1 cellular context compared by ENCODE assay signal in the genomic region with DNA sequence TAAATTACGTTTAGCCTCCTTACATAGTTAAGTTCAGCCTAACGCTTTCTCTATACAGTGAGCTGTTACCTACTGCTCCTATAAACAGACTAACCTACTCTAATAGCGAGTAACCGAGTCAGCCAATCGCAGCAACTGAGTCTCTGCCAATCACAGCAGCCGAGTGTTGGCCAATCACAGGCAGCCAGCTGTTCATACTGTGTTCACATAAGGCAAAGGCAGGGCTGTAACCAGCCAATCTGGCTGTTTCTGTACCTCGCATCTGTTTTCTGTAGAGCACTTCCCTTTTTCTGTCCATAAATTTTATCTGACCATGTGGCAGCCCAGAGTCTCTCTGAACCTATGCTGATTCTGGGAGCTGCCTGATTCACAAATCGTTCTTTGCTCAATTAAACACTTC.
TF ChIP-seq lines count a peak whose summit lies in the region.

No MANE protein-coding gene starts in this region.

TF ChIP-seq in K562, 482 proteins besides CTCF, POLR2A, EP300 and RAD21 (continued from another document and continues in another):
- TF ChIP-seq, protein P1, sequence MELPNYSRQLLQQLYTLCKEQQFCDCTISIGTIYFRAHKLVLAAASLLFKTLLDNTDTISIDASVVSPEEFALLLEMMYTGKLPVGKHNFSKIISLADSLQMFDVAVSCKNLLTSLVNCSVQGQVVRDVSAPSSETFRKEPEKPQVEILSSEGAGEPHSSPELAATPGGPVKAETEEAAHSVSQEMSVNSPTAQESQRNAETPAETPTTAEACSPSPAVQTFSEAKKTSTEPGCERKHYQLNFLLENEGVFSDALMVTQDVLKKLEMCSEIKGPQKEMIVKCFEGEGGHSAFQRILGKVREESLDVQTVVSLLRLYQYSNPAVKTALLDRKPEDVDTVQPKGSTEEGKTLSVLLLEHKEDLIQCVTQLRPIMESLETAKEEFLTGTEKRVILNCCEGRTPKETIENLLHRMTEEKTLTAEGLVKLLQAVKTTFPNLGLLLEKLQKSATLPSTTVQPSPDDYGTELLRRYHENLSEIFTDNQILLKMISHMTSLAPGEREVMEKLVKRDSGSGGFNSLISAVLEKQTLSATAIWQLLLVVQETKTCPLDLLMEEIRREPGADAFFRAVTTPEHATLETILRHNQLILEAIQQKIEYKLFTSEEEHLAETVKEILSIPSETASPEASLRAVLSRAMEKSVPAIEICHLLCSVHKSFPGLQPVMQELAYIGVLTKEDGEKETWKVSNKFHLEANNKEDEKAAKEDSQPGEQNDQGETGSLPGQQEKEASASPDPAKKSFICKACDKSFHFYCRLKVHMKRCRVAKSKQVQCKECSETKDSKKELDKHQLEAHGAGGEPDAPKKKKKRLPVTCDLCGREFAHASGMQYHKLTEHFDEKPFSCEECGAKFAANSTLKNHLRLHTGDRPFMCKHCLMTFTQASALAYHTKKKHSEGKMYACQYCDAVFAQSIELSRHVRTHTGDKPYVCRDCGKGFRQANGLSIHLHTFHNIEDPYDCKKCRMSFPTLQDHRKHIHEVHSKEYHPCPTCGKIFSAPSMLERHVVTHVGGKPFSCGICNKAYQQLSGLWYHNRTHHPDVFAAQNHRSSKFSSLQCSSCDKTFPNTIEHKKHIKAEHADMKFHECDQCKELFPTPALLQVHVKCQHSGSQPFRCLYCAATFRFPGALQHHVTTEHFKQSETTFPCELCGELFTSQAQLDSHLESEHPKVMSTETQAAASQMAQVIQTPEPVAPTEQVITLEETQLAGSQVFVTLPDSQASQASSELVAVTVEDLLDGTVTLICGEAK (IDR thresholded peaks at IDR 0.05): no peak
- TF ChIP-seq, protein P1 (CRISPR knock-in tag; IDR thresholded peaks at IDR 0.05): no peak
- no peak for TF ChIP-seq RBM39 (optimal IDR thresholded peaks at IDR 0.05; ENCODE audit: low read depth, low read length)
- TF ChIP-seq GTF2A2 (tag; IDR thresholded peaks at IDR 0.05): no peak
- TF ChIP-seq, protein P2, sequence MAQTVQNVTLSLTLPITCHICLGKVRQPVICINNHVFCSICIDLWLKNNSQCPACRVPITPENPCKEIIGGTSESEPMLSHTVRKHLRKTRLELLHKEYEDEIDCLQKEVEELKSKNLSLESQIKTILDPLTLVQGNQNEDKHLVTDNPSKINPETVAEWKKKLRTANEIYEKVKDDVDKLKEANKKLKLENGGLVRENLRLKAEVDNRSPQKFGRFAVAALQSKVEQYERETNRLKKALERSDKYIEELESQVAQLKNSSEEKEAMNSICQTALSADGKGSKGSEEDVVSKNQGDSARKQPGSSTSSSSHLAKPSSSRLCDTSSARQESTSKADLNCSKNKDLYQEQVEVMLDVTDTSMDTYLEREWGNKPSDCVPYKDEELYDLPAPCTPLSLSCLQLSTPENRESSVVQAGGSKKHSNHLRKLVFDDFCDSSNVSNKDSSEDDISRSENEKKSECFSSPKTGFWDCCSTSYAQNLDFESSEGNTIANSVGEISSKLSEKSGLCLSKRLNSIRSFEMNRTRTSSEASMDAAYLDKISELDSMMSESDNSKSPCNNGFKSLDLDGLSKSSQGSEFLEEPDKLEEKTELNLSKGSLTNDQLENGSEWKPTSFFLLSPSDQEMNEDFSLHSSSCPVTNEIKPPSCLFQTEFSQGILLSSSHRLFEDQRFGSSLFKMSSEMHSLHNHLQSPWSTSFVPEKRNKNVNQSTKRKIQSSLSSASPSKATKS (CRISPR knock-in tag; IDR thresholded peaks at IDR 0.05): no peak
- TF ChIP-seq, protein P3, sequence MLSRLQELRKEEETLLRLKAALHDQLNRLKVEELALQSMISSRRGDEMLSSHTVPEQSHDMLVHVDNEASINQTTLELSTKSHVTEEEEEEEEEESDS (CRISPR knock-in tag; IDR thresholded peaks at IDR 0.05): no peak
- TF ChIP-seq, protein P4, sequence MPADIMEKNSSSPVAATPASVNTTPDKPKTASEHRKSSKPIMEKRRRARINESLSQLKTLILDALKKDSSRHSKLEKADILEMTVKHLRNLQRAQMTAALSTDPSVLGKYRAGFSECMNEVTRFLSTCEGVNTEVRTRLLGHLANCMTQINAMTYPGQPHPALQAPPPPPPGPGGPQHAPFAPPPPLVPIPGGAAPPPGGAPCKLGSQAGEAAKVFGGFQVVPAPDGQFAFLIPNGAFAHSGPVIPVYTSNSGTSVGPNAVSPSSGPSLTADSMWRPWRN (IDR thresholded peaks at IDR 0.05; ENCODE audit: low read depth): no peak
- TF ChIP-seq, protein P5, sequence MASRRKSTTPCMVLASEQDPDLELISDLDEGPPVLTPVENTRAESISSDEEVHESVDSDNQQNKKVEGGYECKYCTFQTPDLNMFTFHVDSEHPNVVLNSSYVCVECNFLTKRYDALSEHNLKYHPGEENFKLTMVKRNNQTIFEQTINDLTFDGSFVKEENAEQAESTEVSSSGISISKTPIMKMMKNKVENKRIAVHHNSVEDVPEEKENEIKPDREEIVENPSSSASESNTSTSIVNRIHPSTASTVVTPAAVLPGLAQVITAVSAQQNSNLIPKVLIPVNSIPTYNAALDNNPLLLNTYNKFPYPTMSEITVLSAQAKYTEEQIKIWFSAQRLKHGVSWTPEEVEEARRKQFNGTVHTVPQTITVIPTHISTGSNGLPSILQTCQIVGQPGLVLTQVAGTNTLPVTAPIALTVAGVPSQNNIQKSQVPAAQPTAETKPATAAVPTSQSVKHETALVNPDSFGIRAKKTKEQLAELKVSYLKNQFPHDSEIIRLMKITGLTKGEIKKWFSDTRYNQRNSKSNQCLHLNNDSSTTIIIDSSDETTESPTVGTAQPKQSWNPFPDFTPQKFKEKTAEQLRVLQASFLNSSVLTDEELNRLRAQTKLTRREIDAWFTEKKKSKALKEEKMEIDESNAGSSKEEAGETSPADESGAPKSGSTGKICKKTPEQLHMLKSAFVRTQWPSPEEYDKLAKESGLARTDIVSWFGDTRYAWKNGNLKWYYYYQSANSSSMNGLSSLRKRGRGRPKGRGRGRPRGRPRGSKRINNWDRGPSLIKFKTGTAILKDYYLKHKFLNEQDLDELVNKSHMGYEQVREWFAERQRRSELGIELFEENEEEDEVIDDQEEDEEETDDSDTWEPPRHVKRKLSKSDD (conservative IDR thresholded peaks at IDR 0.05; ENCODE audit: low read length): no peak
- TF ChIP-seq, protein P6, sequence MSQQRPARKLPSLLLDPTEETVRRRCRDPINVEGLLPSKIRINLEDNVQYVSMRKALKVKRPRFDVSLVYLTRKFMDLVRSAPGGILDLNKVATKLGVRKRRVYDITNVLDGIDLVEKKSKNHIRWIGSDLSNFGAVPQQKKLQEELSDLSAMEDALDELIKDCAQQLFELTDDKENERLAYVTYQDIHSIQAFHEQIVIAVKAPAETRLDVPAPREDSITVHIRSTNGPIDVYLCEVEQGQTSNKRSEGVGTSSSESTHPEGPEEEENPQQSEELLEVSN (IDR thresholded peaks at IDR 0.05; ENCODE audit: borderline replicate concordance in 1 of 2, extremely low read depth in 1 of 2, insufficient read depth in 1 of 2, insufficient read length in 1 of 2, low read depth in 1 of 2, low read length in 1 of 2, poor library complexity in 1 of 2, severe bottlenecking in 1 of 2): no peak
- TF ChIP-seq CHCHD3 (CRISPR knock-in tag; IDR thresholded peaks at IDR 0.05): no peak
- TF ChIP-seq, protein P7, sequence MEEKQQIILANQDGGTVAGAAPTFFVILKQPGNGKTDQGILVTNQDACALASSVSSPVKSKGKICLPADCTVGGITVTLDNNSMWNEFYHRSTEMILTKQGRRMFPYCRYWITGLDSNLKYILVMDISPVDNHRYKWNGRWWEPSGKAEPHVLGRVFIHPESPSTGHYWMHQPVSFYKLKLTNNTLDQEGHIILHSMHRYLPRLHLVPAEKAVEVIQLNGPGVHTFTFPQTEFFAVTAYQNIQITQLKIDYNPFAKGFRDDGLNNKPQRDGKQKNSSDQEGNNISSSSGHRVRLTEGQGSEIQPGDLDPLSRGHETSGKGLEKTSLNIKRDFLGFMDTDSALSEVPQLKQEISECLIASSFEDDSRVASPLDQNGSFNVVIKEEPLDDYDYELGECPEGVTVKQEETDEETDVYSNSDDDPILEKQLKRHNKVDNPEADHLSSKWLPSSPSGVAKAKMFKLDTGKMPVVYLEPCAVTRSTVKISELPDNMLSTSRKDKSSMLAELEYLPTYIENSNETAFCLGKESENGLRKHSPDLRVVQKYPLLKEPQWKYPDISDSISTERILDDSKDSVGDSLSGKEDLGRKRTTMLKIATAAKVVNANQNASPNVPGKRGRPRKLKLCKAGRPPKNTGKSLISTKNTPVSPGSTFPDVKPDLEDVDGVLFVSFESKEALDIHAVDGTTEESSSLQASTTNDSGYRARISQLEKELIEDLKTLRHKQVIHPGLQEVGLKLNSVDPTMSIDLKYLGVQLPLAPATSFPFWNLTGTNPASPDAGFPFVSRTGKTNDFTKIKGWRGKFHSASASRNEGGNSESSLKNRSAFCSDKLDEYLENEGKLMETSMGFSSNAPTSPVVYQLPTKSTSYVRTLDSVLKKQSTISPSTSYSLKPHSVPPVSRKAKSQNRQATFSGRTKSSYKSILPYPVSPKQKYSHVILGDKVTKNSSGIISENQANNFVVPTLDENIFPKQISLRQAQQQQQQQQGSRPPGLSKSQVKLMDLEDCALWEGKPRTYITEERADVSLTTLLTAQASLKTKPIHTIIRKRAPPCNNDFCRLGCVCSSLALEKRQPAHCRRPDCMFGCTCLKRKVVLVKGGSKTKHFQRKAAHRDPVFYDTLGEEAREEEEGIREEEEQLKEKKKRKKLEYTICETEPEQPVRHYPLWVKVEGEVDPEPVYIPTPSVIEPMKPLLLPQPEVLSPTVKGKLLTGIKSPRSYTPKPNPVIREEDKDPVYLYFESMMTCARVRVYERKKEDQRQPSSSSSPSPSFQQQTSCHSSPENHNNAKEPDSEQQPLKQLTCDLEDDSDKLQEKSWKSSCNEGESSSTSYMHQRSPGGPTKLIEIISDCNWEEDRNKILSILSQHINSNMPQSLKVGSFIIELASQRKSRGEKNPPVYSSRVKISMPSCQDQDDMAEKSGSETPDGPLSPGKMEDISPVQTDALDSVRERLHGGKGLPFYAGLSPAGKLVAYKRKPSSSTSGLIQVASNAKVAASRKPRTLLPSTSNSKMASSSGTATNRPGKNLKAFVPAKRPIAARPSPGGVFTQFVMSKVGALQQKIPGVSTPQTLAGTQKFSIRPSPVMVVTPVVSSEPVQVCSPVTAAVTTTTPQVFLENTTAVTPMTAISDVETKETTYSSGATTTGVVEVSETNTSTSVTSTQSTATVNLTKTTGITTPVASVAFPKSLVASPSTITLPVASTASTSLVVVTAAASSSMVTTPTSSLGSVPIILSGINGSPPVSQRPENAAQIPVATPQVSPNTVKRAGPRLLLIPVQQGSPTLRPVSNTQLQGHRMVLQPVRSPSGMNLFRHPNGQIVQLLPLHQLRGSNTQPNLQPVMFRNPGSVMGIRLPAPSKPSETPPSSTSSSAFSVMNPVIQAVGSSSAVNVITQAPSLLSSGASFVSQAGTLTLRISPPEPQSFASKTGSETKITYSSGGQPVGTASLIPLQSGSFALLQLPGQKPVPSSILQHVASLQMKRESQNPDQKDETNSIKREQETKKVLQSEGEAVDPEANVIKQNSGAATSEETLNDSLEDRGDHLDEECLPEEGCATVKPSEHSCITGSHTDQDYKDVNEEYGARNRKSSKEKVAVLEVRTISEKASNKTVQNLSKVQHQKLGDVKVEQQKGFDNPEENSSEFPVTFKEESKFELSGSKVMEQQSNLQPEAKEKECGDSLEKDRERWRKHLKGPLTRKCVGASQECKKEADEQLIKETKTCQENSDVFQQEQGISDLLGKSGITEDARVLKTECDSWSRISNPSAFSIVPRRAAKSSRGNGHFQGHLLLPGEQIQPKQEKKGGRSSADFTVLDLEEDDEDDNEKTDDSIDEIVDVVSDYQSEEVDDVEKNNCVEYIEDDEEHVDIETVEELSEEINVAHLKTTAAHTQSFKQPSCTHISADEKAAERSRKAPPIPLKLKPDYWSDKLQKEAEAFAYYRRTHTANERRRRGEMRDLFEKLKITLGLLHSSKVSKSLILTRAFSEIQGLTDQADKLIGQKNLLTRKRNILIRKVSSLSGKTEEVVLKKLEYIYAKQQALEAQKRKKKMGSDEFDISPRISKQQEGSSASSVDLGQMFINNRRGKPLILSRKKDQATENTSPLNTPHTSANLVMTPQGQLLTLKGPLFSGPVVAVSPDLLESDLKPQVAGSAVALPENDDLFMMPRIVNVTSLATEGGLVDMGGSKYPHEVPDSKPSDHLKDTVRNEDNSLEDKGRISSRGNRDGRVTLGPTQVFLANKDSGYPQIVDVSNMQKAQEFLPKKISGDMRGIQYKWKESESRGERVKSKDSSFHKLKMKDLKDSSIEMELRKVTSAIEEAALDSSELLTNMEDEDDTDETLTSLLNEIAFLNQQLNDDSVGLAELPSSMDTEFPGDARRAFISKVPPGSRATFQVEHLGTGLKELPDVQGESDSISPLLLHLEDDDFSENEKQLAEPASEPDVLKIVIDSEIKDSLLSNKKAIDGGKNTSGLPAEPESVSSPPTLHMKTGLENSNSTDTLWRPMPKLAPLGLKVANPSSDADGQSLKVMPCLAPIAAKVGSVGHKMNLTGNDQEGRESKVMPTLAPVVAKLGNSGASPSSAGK (IDR thresholded peaks at IDR 0.05): peak; percentile 8; the same call in 1 of the 2 replicates
- TF ChIP-seq, protein P8, sequence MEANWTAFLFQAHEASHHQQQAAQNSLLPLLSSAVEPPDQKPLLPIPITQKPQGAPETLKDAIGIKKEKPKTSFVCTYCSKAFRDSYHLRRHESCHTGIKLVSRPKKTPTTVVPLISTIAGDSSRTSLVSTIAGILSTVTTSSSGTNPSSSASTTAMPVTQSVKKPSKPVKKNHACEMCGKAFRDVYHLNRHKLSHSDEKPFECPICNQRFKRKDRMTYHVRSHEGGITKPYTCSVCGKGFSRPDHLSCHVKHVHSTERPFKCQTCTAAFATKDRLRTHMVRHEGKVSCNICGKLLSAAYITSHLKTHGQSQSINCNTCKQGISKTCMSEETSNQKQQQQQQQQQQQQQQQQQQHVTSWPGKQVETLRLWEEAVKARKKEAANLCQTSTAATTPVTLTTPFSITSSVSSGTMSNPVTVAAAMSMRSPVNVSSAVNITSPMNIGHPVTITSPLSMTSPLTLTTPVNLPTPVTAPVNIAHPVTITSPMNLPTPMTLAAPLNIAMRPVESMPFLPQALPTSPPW (CRISPR knock-in tag; IDR thresholded peaks at IDR 0.05): no peak
- no peak for TF ChIP-seq ZNF324 (CRISPR knock-in tag; IDR thresholded peaks at IDR 0.05)
- no peak for TF ChIP-seq BRF1 (IDR thresholded peaks at IDR 0.05; ENCODE audit: borderline replicate concordance, extremely low read depth, insufficient read length)
